In genomic region chrX:137748827-137749226, GRCh38 we compare ENCODE assay signal across 16 cellular contexts.
DNase-seq lines count a peak whose midpoint lies in the region; ATAC-seq and TF ChIP-seq lines count a peak whose summit lies in the region.
"Had no signal": no experiment of that assay in that cellular context is flagged by ENCODE, and none has a peak within 500 bp of the region (broad histone marks: within the 10 kb centered on the region; RNA-seq: fewer than 3 reads in every experiment).

No MANE protein-coding gene starts in this region.

- H3K56ac ChIP-seq in mesendoderm (ENCODE audit: low read length): peak overlapping the region; percentile 78

- peak overlapping the region; percentile 75 for H3K18ac ChIP-seq in mesendoderm (ENCODE audit: low read length)

- no peaks in the 10 kb centered on the region for H3F3A ChIP-seq in PC-9 (ENCODE audit: insufficient read depth, low read depth)

- DNase-seq in NCI-H1092 treated with DMSO at 0.1 percent for 48 hours (lab: John Stamatoyannopoulos, UW) (peak; percentile 36), NCI-H774 (lab: John Stamatoyannopoulos, UW) (peak; percentile 83), mesendoderm (peak; percentile 63), PC-9 (no peak)
- DNase-seq: ACHN; CD4-positive, CD25-positive, alpha-beta regulatory T cell; NCI-H1048; NCI-H345; NCI-H526 treated with DMSO at 0.1 percent for 48 hours; SHP77 had no signal

- peak overlapping the region; percentile 2; the same call in 1 of the 2 replicates for H3K9ac ChIP-seq in ES-I3 (ENCODE audit: low read depth, low read length)
- peak overlapping the region; percentile 32 for H3K9ac ChIP-seq in mesendoderm (ENCODE audit: low read length)

- H2BK120ac ChIP-seq in mesendoderm (ENCODE audit: low read depth, low read length): peak overlapping the region; percentile 45

- TF ChIP-seq CTCF in PC-9 (conservative IDR thresholded peaks at IDR 0.05): no peak

- H4K5ac ChIP-seq in mesendoderm (ENCODE audit: low read length): no peak overlapping the region

- intact Hi-C loops in PC-9 (cut with micrococcal nuclease; ENCODE audit: unreplicated experiment): no loop called here

- WGBS in mesendoderm (ENCODE audit: extremely low coverage, insufficient coverage, low lambda C conversion rate): no CpG with 5 or more reads among the region's 7 CpGs

- H3K9me2 ChIP-seq in PC-9 (ENCODE audit: insufficient read depth): no peaks in the 10 kb centered on the region

- H3K36me3 ChIP-seq in ES-I3 (ENCODE audit: insufficient read depth, low read length) (no peaks in the 10 kb centered on the region), mesendoderm (ENCODE audit: control insufficient read depth, insufficient read depth, low read length) (no peaks in the 10 kb centered on the region), PC-9 (ENCODE audit: low read depth) (no peaks in the 10 kb centered on the region)

- peak overlapping the region; percentile 86 for H4K8ac ChIP-seq in mesendoderm (ENCODE audit: low read depth, low read length)

- H4K20me1 ChIP-seq in PC-9 (ENCODE audit: insufficient read depth): no peaks in the 10 kb centered on the region

- no peaks in the 10 kb centered on the region for H3K79me2 ChIP-seq in mesendoderm (ENCODE audit: control insufficient read depth, insufficient read depth, low read length)
- no peaks in the 10 kb centered on the region for H3K79me2 ChIP-seq in PC-9 (ENCODE audit: low read depth)

- POLR2A ChIA-PET in PC-9 (lab: Charles Lee; ENCODE audit: unreplicated experiment): no interaction called here

- H2AK5ac ChIP-seq in mesendoderm (ENCODE audit: low read length): no peak overlapping the region

- no peak overlapping the region for H2BK15ac ChIP-seq in mesendoderm (replicated peaks; ENCODE audit: low read depth)

- no TSS peak for BruUV-seq in PC-9 (replicated peaks; lab: Mats Ljungman, UMichigan)

- H3K4me1 ChIP-seq in ES-I3 (ENCODE audit: insufficient read depth, low read length): peaks cover 58% of the 10 kb centered on the region
- peaks cover 7% of the 10 kb centered on the region for H3K4me1 ChIP-seq in mesendoderm (ENCODE audit: control insufficient read depth, low read depth, low read length)
- H3K4me1 ChIP-seq in PC-9 (replicated peaks; ENCODE audit: insufficient read depth): no peaks in the 10 kb centered on the region

- peak overlapping the region; percentile 83 for H3K27ac ChIP-seq in mesendoderm (ENCODE audit: low read depth, low read length)
- H3K27ac ChIP-seq in PC-9: no peak overlapping the region

- H2AFZ ChIP-seq in PC-9: no peak overlapping the region

- no peak overlapping the region for H3K23ac ChIP-seq in mesendoderm (ENCODE audit: low read length)

- H3K79me1 ChIP-seq in mesendoderm (ENCODE audit: low read length): no peaks in the 10 kb centered on the region

- H3K4ac ChIP-seq in mesendoderm (ENCODE audit: low read depth, low read length): no peak overlapping the region

- H3K4me2 ChIP-seq in mesendoderm (ENCODE audit: low read length) (no peak overlapping the region), PC-9 (no peak overlapping the region)

- peak overlapping the region; percentile 67 for H2BK5ac ChIP-seq in mesendoderm (ENCODE audit: low read length)

- ATAC-seq in HG02970 (IDR thresholded peaks at IDR 0.05; ENCODE audit: low FRiP score, unreplicated experiment) (no peak), HG02938 (IDR thresholded peaks at IDR 0.05; ENCODE audit: unreplicated experiment) (no peak), GM21576 (IDR thresholded peaks at IDR 0.05; ENCODE audit: unreplicated experiment) (no peak)
- ATAC-seq: HCT116, SK-N-SH treated with all-trans-retinoic acid at 6 μM for 48 hours had no signal

- H3K27me3 ChIP-seq in mesendoderm (ENCODE audit: insufficient read depth, low read length, poor library complexity) (no peaks in the 10 kb centered on the region), PC-9 (ENCODE audit: insufficient read depth, low read depth) (peaks cover 8% of the 10 kb centered on the region; the same call in 1 of the 2 replicates)

- CTCF ChIA-PET in PC-9 (lab: Charles Lee): no interaction called here

- H3K9me3 ChIP-seq in ES-I3 (ENCODE audit: control insufficient read depth, insufficient read depth, low read length) (no peaks in the 10 kb centered on the region), PC-9 (ENCODE audit: insufficient read depth, low read depth) (no peaks in the 10 kb centered on the region)

- no peak overlapping the region for H3K4me3 ChIP-seq in mesendoderm (ENCODE audit: low read length)
- H3K4me3 ChIP-seq in PC-9: no peak overlapping the region

Comparison
In these comparisons a context has a peak if more than half of its experiments do, and no peak if none do; other contexts are left out.
1. DNase-seq: peak in NCI-H1092 treated with DMSO at 0.1 percent for 48 hours (single experiment), NCI-H774 (single experiment) and mesendoderm (single experiment); none in PC-9 (0 of 2).